In the genomic region with DNA sequence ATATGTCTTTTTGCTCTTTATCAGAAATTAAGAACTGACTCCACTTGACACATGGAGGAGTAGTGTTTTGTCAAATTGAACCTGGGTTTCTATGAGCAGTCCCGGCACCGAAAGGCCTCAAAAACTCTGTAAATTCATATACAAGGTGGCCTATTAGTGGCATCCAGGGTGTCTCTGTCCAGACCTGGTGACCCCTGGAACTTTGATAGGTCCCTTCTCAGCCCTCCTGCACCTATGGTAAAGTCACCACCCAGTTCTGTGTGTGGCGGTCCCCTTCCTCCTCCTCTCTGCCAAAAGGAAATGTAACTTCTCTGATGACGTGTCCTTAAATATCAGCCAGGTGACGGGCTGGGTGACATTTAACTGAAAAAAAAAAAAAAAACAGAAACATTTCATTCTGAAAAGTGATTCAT, we compare ENCODE assay signal across 15 cellular contexts.
DNase-seq lines count a peak whose midpoint lies in the region; ATAC-seq, FAIRE-seq and TF ChIP-seq lines count a peak whose summit lies in the region.
"Had no signal": no experiment of that assay in that cellular context is flagged by ENCODE, and none has a peak within 500 bp of the region (broad histone marks: within the 10 kb centered on the region; RNA-seq: fewer than 3 reads in every experiment).

No MANE protein-coding gene starts in this region.

- TF ChIP-seq POLR2A in GM12878 (IDR thresholded peaks at IDR 0.05; ENCODE audit: low read depth, low read length) = peak; percentile 28; the same call in 1 of the 2 replicates

- no TSS peak for BruUV-seq in GM12878 (replicated peaks; lab: Mats Ljungman, UMichigan)

- H3K4me3 ChIP-seq in GM12878 = no peak overlapping the region
- H3K4me3 ChIP-seq: suprapubic skin had no signal

- no peaks in the 10 kb centered on the region for H4K20me1 ChIP-seq in GM12878 (ENCODE audit: control insufficient read depth, insufficient read depth)

- POLR2A ChIA-PET in GM12878 (lab: Charles Lee) = no interaction called here

- SMC1A ChIA-PET in GM12878 (lab: Charles Lee; ENCODE audit: uncharacterized antibody, unreplicated experiment) = interaction anchor here (0.8 to 1.0 kb wide), 2 partner anchors 9 to 21 kb away, joined by 3 read pairs; no protein-coding TSS in a partner anchor

- intact Hi-C loops in GM12878 (cut with micrococcal nuclease; ENCODE audit: unreplicated experiment) = no loop called here

- no peaks in the 10 kb centered on the region; the same call in 2 of the 3 replicates for H3K9me3 ChIP-seq in GM12878 (replicated peaks; ENCODE audit: control insufficient read depth, insufficient read depth, low read length)
- H3K9me3 ChIP-seq: suprapubic skin had no signal

- in situ Hi-C loops in GM12878 (cut with MboI) = no loop called here

- FAIRE-seq in GM19239 (lab: Jason Lieb, UNC) (peak; percentile 62), GM12878 (lab: Jason Lieb, UNC) (peak; percentile 18)
- FAIRE-seq: astrocyte, islet of Langerhans had no signal

- 96% methylated on average over 5 of the region's 5 CpGs for WGBS in GM12878 (ENCODE audit: insufficient coverage, insufficient replicate concordance, low lambda C conversion rate, missing lambda C conversion rate)

- no peak for ATAC-seq in GM12878
- no peak for ATAC-seq in HG03095 (IDR thresholded peaks at IDR 0.05; ENCODE audit: unreplicated experiment)

- H3K9ac ChIP-seq in GM12878 (ENCODE audit: control insufficient read depth, insufficient read depth, low read length) = peak overlapping the region; percentile 1; the same call in 1 of the 2 replicates
- H3K9ac ChIP-seq: KMS-11 had no signal

- no peak for TF ChIP-seq EP300 in GM12878 (IDR thresholded peaks at IDR 0.05; ENCODE audit: borderline replicate concordance in 1 of 2, control insufficient read depth in 1 of 2, low read depth in 2 of 2, low read length in 2 of 2)

- no peaks in the 10 kb centered on the region for H3K27me3 ChIP-seq in GM12878 (replicated peaks in 1 of 2; ENCODE audit: control insufficient read depth in 2 of 2, insufficient read depth in 2 of 2, low read length in 1 of 2)
- H3K27me3 ChIP-seq: suprapubic skin had no signal

- peak overlapping the region; percentile 51 for H2AFZ ChIP-seq in GM12878 (ENCODE audit: control insufficient read depth, low read depth, low read length)

- peaks cover 24% of the 10 kb centered on the region for H3K4me1 ChIP-seq in GM12878 (ENCODE audit: control insufficient read depth, insufficient read depth, low read length)

- H3K27ac ChIP-seq in GM12878 (ENCODE audit: control insufficient read depth, insufficient read depth) = no peak overlapping the region
- H3K27ac ChIP-seq: C4-2B, epithelial cell of prostate, KMS-11, suprapubic skin had no signal

- RAD21 ChIA-PET in GM12878 (lab: Charles Lee; ENCODE audit: unreplicated experiment) = no interaction called here

- TF ChIP-seq RAD21 in GM12878 (IDR thresholded peaks at IDR 0.05; ENCODE audit: insufficient read depth, low read depth, low read length) = no peak

- TF ChIP-seq CTCF in GM12878 (IDR thresholded peaks at IDR 0.05 in 2 of 3, conservative IDR thresholded peaks at IDR 0.05 in 1 of 3; ENCODE audit: control insufficient read depth in 2 of 3, extremely low read depth in 1 of 3, insufficient read depth in 1 of 3, low read depth in 3 of 3, low read length in 3 of 3) = no peak

- no peak overlapping the region for H3K4me2 ChIP-seq in GM12878 (ENCODE audit: control insufficient read depth, insufficient read depth)
- H3K4me2 ChIP-seq: KMS-11 had no signal

- CTCF ChIA-PET in GM12878 (lab: Yijun Ruan, JAX) = no interaction called here

- DNase-seq in GM19239 (ENCODE audit: insufficient read length, low spot score) (no peak), GM12878 (ENCODE audit: low read depth, low spot score) (no peak), UCSD-AML1 (lab: John Stamatoyannopoulos, UW; ENCODE audit: unreplicated experiment) (no peak), NCI-H2029 (lab: John Stamatoyannopoulos, UW) (no peak), superior temporal gyrus (ENCODE audit: extremely low spot score) (no peak)
- peak; percentile 53 to 68 for DNase-seq in activated CD4-positive, alpha-beta T cell treated with anti-CD3 and anti-CD28 coated beads, Interleukin-2, amount 50 U/mL, for 48 hours
- DNase-seq in stimulated activated CD4-positive, alpha-beta T cell treated with anti-CD3 and anti-CD28 coated beads, Interleukin-4, amount 100 ng/mL, for 24 hours = peak; percentile 66
- DNase-seq: NCI-H510A treated with DMSO at 0.1 percent for 48 hours had no signal

- peaks cover 18% of the 10 kb centered on the region for H3K79me2 ChIP-seq in GM12878 (ENCODE audit: control insufficient read depth, insufficient read depth, low read length)

- no peaks in the 10 kb centered on the region for H3K36me3 ChIP-seq in GM12878 (ENCODE audit: control insufficient read depth in 2 of 2, insufficient read depth in 2 of 2, low read length in 1 of 2)
- H3K36me3 ChIP-seq: suprapubic skin had no signal

TF ChIP-seq in GM12878, 131 proteins besides CTCF, POLR2A, EP300 and RAD21:
- TF ChIP-seq SPI1 (IDR thresholded peaks at IDR 0.05; ENCODE audit: borderline replicate concordance, insufficient read depth, low read depth, low read length) = no peak
- TF ChIP-seq CREM (IDR thresholded peaks at IDR 0.05; ENCODE audit: low read depth) = peak; percentile 65; the same call in 1 of the 2 replicates
- TF ChIP-seq SMC3 (IDR thresholded peaks at IDR 0.05; ENCODE audit: borderline replicate concordance, low read length) = no peak
- TF ChIP-seq CREB1 (IDR thresholded peaks at IDR 0.05; ENCODE audit: low read depth) = peak; percentile 51; the same call in 1 of the 2 replicates

Comparison
In these comparisons a context has a peak if more than half of its experiments do, and no peak if none do; other contexts are left out.
1. DNase-seq: peak in activated CD4-positive, alpha-beta T cell treated with anti-CD3 and anti-CD28 coated beads, Interleukin-2, amount 50 U/mL, for 48 hours (2 of 2) and stimulated activated CD4-positive, alpha-beta T cell treated with anti-CD3 and anti-CD28 coated beads, Interleukin-4, amount 100 ng/mL, for 24 hours (single experiment); none in GM19239 (single experiment), GM12878 (single experiment), UCSD-AML1 (single experiment), NCI-H2029 (single experiment) and superior temporal gyrus (single experiment).